8 cellular contexts compared by ENCODE assay signal in genomic region chr16:57627184-57627871, GRCh38. TPM values are rescaled to one million over a fixed set of nuclear protein-coding genes. Genes with fewer than 3 reads are reported as not detected.
DNase-seq lines count a peak whose midpoint lies in the region; ATAC-seq, FAIRE-seq and TF ChIP-seq lines count a peak whose summit lies in the region.

No MANE protein-coding gene starts in this region.

- H3K27ac ChIP-seq in ACC112 (ENCODE audit: low read depth, low read length), result peak overlapping the region; percentile 92
- H3K27ac ChIP-seq in caudate nucleus (ENCODE audit: low read depth, low read length), result peak overlapping the region; percentile 81
- H3K27ac ChIP-seq in HepG2 (ENCODE audit: extremely low read length, insufficient read depth, low read length), result no peak overlapping the region

- H3K4me1 ChIP-seq in ACC112 (ENCODE audit: control insufficient read depth, insufficient read depth, low read length, unreplicated experiment), result peaks cover 58% of the 10 kb centered on the region
- peaks cover 38% of the 10 kb centered on the region for H3K4me1 ChIP-seq in HepG2 (ENCODE audit: insufficient read depth, low read length)

- TF ChIP-seq RAD21 in HepG2 (CRISPR knock-in tag; IDR thresholded peaks at IDR 0.05), result no peak

- TF ChIP-seq EP300 in HepG2 (IDR thresholded peaks at IDR 0.05; ENCODE audit: low read depth in 2 of 2, low read length in 2 of 2) (no peak), HepG2 (CRISPR knock-in tag; IDR thresholded peaks at IDR 0.05; ENCODE audit: borderline replicate concordance) (no peak)

- FAIRE-seq in HepG2 (lab: Jason Lieb, UNC), result peak; percentile 18

- H2AFZ ChIP-seq in ACC112 (ENCODE audit: low read length, unreplicated experiment), result no peak overlapping the region
- no peak overlapping the region for H2AFZ ChIP-seq in HepG2 (ENCODE audit: low read length)

- 58% methylated on average over 15 of the region's 15 CpGs for WGBS in HepG2 (ENCODE audit: low lambda C conversion rate)

- H3K79me2 ChIP-seq in ACC112 (ENCODE audit: control insufficient read depth, insufficient read depth, low read length, unreplicated experiment) (no peaks in the 10 kb centered on the region), HepG2 (ENCODE audit: insufficient read depth, low read length) (no peaks in the 10 kb centered on the region)

- H3K27me3 ChIP-seq in ACC112 (ENCODE audit: insufficient read depth, low read length), result no peaks in the 10 kb centered on the region
- H3K27me3 ChIP-seq in HepG2 (ENCODE audit: control insufficient read depth in 1 of 2, insufficient read depth in 2 of 2, low read length in 2 of 2), result no peaks in the 10 kb centered on the region

- DNase-seq in LHCN-M2 (ENCODE audit: low read depth) (peak; percentile 85), caudate nucleus (lab: John Stamatoyannopoulos, UW) (peak in 5 of 61 donors; percentile 49 to 70 (median 58)), HepG2 (ENCODE audit: low spot score) (peak; percentile 42), GM20000 (ENCODE audit: low spot score) (no peak), DMS114 treated with DMSO at 0.1 percent for 48 hours (lab: John Stamatoyannopoulos, UW; ENCODE audit: unreplicated experiment) (no peak), NCI-H1436 (lab: John Stamatoyannopoulos, UW) (no peak)
- DNase-seq in activated CD8-positive, alpha-beta memory T cell treated with anti-CD3 and anti-CD28 coated beads for 24 hours, result no peak

- intact Hi-C loops in HepG2 (cut with micrococcal nuclease; ENCODE audit: unreplicated experiment), result no loop called here

- BruUV-seq in HepG2 (replicated peaks; lab: Mats Ljungman, UMichigan), result no TSS peak

- ATAC-seq in HepG2, result peak; percentile 32

- H4K20me1 ChIP-seq in HepG2 (ENCODE audit: insufficient read depth, low read length), result no peaks in the 10 kb centered on the region

- H3K9me3 ChIP-seq in HepG2 (ENCODE audit: low read length), result no peaks in the 10 kb centered on the region

- CTCF ChIA-PET in HepG2 (lab: Yijun Ruan, JAX; ENCODE audit: low intra/inter-chr PET ratio, low total read pairs), result interaction anchor here (1.0 to 1.7 kb wide), 2 partner anchors 22 to 27 kb away, joined by 4 read pairs; no protein-coding TSS in a partner anchor

- H3K4me2 ChIP-seq in HepG2 (ENCODE audit: low read depth, low read length), result no peak overlapping the region

- no peak overlapping the region for H3K9ac ChIP-seq in HepG2 (ENCODE audit: insufficient read depth, low read depth, low read length)

- in situ Hi-C loops in HepG2 (cut with HindIII; ENCODE audit: extremely low pct_ligation_motif_present, low pct_unique_long_range_greater_than_20kb), result no loop called here

- H3K36me3 ChIP-seq in ACC112 (ENCODE audit: insufficient read depth, low read length), result no peaks in the 10 kb centered on the region
- no peaks in the 10 kb centered on the region for H3K36me3 ChIP-seq in HepG2 (replicated peaks in 1 of 2; ENCODE audit: control insufficient read depth in 1 of 2, insufficient read depth in 2 of 2, low read length in 2 of 2)

- no peak for TF ChIP-seq CTCF in HepG2 (CRISPR knock-in tag; IDR thresholded peaks at IDR 0.05)
- no peak for TF ChIP-seq CTCF in GM20000 (IDR thresholded peaks at IDR 0.05; ENCODE audit: extremely low read depth, missing control alignments)

- POLR2A ChIA-PET in HepG2 (lab: Yijun Ruan, JAX), result no interaction called here

- TF ChIP-seq POLR2A in HepG2 (IDR thresholded peaks at IDR 0.05; ENCODE audit: insufficient read depth in 1 of 2, low read depth in 2 of 2, low read length in 2 of 2), result no peak

- peak overlapping the region; percentile 37 for H3K4me3 ChIP-seq in ACC112 (ENCODE audit: low read depth, low read length)
- no peak overlapping the region for H3K4me3 ChIP-seq in HepG2 (replicated peaks in 1 of 3; ENCODE audit: insufficient read depth in 1 of 3, low read depth in 2 of 3, low read length in 3 of 3)

TF ChIP-seq in HepG2, 621 proteins besides CTCF, POLR2A, EP300 and RAD21 (continues in another document):
- no peak for TF ChIP-seq BRCA1 (CRISPR knock-in tag; IDR thresholded peaks at IDR 0.05)
- TF ChIP-seq NPAS2 (CRISPR knock-in tag; IDR thresholded peaks at IDR 0.05; ENCODE audit: borderline replicate concordance), result no peak
- TF ChIP-seq GMEB1 (CRISPR knock-in tag; IDR thresholded peaks at IDR 0.05; ENCODE audit: borderline replicate concordance), result no peak
- TF ChIP-seq, protein P1, sequence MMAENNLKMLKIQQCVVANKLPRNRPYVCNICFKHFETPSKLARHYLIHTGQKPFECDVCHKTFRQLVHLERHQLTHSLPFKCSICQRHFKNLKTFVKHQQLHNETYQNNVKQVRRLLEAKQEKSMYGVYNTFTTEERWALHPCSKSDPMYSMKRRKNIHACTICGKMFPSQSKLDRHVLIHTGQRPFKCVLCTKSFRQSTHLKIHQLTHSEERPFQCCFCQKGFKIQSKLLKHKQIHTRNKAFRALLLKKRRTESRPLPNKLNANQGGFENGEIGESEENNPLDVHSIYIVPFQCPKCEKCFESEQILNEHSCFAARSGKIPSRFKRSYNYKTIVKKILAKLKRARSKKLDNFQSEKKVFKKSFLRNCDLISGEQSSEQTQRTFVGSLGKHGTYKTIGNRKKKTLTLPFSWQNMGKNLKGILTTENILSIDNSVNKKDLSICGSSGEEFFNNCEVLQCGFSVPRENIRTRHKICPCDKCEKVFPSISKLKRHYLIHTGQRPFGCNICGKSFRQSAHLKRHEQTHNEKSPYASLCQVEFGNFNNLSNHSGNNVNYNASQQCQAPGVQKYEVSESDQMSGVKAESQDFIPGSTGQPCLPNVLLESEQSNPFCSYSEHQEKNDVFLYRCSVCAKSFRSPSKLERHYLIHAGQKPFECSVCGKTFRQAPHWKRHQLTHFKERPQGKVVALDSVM (CRISPR knock-in tag; IDR thresholded peaks at IDR 0.05), result no peak

RNA-seq across cellular contexts. Expression of gene ADGRG1, which starts 1.1 kb away (rescaled TPM):
- 1.3 and 5.5 TPM in 2 replicates for total RNA-seq in LHCN-M2 (2014; rRNA removed)
- 2.2 TPM for polyA plus RNA-seq in LHCN-M2 (2012)
- total RNA-seq in HepG2 (2016; rRNA removed; fragmentation: Illumina TruSeq; extraction: Trizol), result 2.8 and 5.9 TPM in 2 replicates
- 1.1 and 2.0 TPM in 2 replicates for total RNA-seq in HepG2 (2016; cell fraction: cytosol; rRNA removed; fragmentation: Illumina TruSeq; extraction: Trizol; ENCODE audit: low read depth)
- 2.8 and 5.0 TPM in 2 replicates for total RNA-seq in HepG2 (2016; cell fraction: insoluble cytoplasmic fraction; rRNA removed; fragmentation: Illumina TruSeq; extraction: Trizol)
- total RNA-seq in HepG2 (2016; cell fraction: membrane; rRNA removed; fragmentation: Illumina TruSeq; extraction: Trizol), result 3.1 and 3.2 TPM in 2 replicates
- total RNA-seq in HepG2 (2016; cell fraction: nucleus; rRNA removed; fragmentation: Illumina TruSeq; extraction: Trizol), result 7.2 and 8.0 TPM in 2 replicates
- 2.7 and 3.3 TPM in 2 replicates for polyA plus RNA-seq in HepG2 (2011; rRNA removed)
- polyA plus RNA-seq in HepG2 (2011; cell fraction: cytosol; rRNA removed), result 1.8 and 2.1 TPM in 2 replicates
- polyA plus RNA-seq in HepG2 (2011; cell fraction: nucleus; rRNA removed), result 5.0 and 7.4 TPM in 2 replicates
- polyA plus RNA-seq in HepG2 (2012), result 2.3 and 3.3 TPM in 2 replicates
- 0.83 and 1.3 TPM in 2 replicates for polyA plus RNA-seq in HepG2 (2016; cell fraction: cytosol; fragmentation: Illumina TruSeq; extraction: Trizol; ENCODE audit: low read depth)
- 2.4 and 5.1 TPM in 2 replicates for polyA plus RNA-seq in HepG2 (2016; cell fraction: insoluble cytoplasmic fraction; fragmentation: Illumina TruSeq; extraction: Trizol; ENCODE audit: low read depth)
- 2.8 and 3.2 TPM in 2 replicates for polyA plus RNA-seq in HepG2 (2016; cell fraction: membrane; fragmentation: Illumina TruSeq; extraction: Trizol; ENCODE audit: low read depth)
- polyA plus RNA-seq in HepG2 (2016; cell fraction: nucleus; fragmentation: Illumina TruSeq; extraction: Trizol; ENCODE audit: insufficient read depth, low read depth), result 14.1 and 15.0 TPM in 2 replicates
- 4.0 and 29.5 TPM in 2 replicates for polyA minus RNA-seq in HepG2 (2011; rRNA and poly(A)+ RNA removed; ENCODE audit: low replicate concordance)
- polyA minus RNA-seq in HepG2 (2011; cell fraction: cytosol; rRNA and poly(A)+ RNA removed), result 1.8 and 1.9 TPM in 2 replicates
- polyA minus RNA-seq in HepG2 (2011; cell fraction: nucleus; rRNA and poly(A)+ RNA removed), result 2.4 and 2.8 TPM in 2 replicates

RNA-seq across cellular contexts. Expression of gene ADGRG3, which starts 40.8 kb away (rescaled TPM):
- total RNA-seq in LHCN-M2 (2014; rRNA removed), result not detected in 2 replicates
- polyA plus RNA-seq in LHCN-M2 (2012), result not detected
- 1.0 and 2.7 TPM in 2 replicates for total RNA-seq in HepG2 (2016; rRNA removed; fragmentation: Illumina TruSeq; extraction: Trizol)
- 0.79 and 1.1 TPM in 2 replicates for total RNA-seq in HepG2 (2016; cell fraction: cytosol; rRNA removed; fragmentation: Illumina TruSeq; extraction: Trizol; ENCODE audit: low read depth)
- total RNA-seq in HepG2 (2016; cell fraction: insoluble cytoplasmic fraction; rRNA removed; fragmentation: Illumina TruSeq; extraction: Trizol), result 1.1 and 2.2 TPM in 2 replicates
- total RNA-seq in HepG2 (2016; cell fraction: membrane; rRNA removed; fragmentation: Illumina TruSeq; extraction: Trizol), result 1.0 and 1.5 TPM in 2 replicates
- 2.3 and 2.7 TPM in 2 replicates for total RNA-seq in HepG2 (2016; cell fraction: nucleus; rRNA removed; fragmentation: Illumina TruSeq; extraction: Trizol)
- 11.8 and 13.6 TPM in 2 replicates for polyA plus RNA-seq in HepG2 (2011; rRNA removed)
- 10.8 and 11.2 TPM in 2 replicates for polyA plus RNA-seq in HepG2 (2011; cell fraction: cytosol; rRNA removed)
- polyA plus RNA-seq in HepG2 (2011; cell fraction: nucleus; rRNA removed), result 21.1 and 23.7 TPM in 2 replicates
- polyA plus RNA-seq in HepG2 (2012), result 5.8 and 8.1 TPM in 2 replicates
- 0.49 and 0.54 TPM in 2 replicates for polyA plus RNA-seq in HepG2 (2016; cell fraction: cytosol; fragmentation: Illumina TruSeq; extraction: Trizol; ENCODE audit: low read depth)
- 1.3 TPM in 2 replicates for polyA plus RNA-seq in HepG2 (2016; cell fraction: insoluble cytoplasmic fraction; fragmentation: Illumina TruSeq; extraction: Trizol; ENCODE audit: low read depth)
- 0.65 and 1.0 TPM in 2 replicates for polyA plus RNA-seq in HepG2 (2016; cell fraction: membrane; fragmentation: Illumina TruSeq; extraction: Trizol; ENCODE audit: low read depth)
- 5.4 and 6.5 TPM in 2 replicates for polyA plus RNA-seq in HepG2 (2016; cell fraction: nucleus; fragmentation: Illumina TruSeq; extraction: Trizol; ENCODE audit: insufficient read depth, low read depth)
- 0.91 and 31.9 TPM in 2 replicates for polyA minus RNA-seq in HepG2 (2011; rRNA and poly(A)+ RNA removed; ENCODE audit: low replicate concordance)
- 4.7 and 5.3 TPM in 2 replicates for polyA minus RNA-seq in HepG2 (2011; cell fraction: cytosol; rRNA and poly(A)+ RNA removed)
- polyA minus RNA-seq in HepG2 (2011; cell fraction: nucleus; rRNA and poly(A)+ RNA removed), result 8.9 and 10.4 TPM in 2 replicates

Comparison
In these comparisons a context has a peak if more than half of its experiments do, and no peak if none do; other contexts are left out.
1. DNase-seq: peak in LHCN-M2 (single experiment) and HepG2 (single experiment); none in activated CD8-positive, alpha-beta memory T cell treated with anti-CD3 and anti-CD28 coated beads for 24 hours (single experiment), GM20000 (single experiment), DMS114 treated with DMSO at 0.1 percent for 48 hours (single experiment) and NCI-H1436 (single experiment).